In the genomic region with DNA sequence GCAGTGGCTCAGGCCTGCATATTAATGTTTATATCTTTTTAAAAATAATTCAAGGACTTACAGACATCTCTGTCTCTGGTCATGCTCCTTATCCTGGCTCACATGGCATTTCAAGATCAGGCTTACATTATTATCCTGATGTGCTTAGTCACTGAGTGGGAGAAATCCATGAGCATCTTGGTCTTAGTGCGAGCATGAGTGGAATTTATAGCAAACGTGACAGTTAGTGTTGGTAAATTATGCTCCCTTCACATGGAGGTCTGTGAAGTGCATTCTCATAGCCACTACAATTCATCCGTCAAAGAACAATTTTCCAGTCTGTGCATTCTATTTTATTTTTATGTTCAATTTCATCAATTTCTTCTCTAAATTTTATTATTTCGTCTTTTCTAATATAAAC, we compare ENCODE assay signal across 12 cellular contexts.
DNase-seq lines count a peak whose midpoint lies in the region; ATAC-seq and TF ChIP-seq lines count a peak whose summit lies in the region.
"Had no signal": no experiment of that assay in that cellular context is flagged by ENCODE, and none has a peak within 500 bp of the region (broad histone marks: within the 10 kb centered on the region; RNA-seq: fewer than 3 reads in every experiment).

No MANE protein-coding gene starts in this region.

- no peak overlapping the region for H3K27ac ChIP-seq in BLaER1 treated with 17β-estradiol and CSF1 and Interleukin-3, amounts not matched to agents 10 nM and 100 nM

- no peaks in the 10 kb centered on the region for H3K27me3 ChIP-seq in BLaER1 treated with 17β-estradiol and CSF1 and Interleukin-3, amounts not matched to agents 10 nM and 100 nM
- no peaks in the 10 kb centered on the region for H3K27me3 ChIP-seq in Loucy (ENCODE audit: insufficient read depth, low read length, poor library complexity, severe bottlenecking)

- peak overlapping the region in 10 of 11 experiments; percentile 7 to 71 (median 46); a peak in 16 of 22 replicates for H3K4me2 ChIP-seq in BLaER1 treated with 17β-estradiol and CSF1 and Interleukin-3, amounts not matched to agents 10 nM and 100 nM
- peak overlapping the region; percentile 59 for H3K4me2 ChIP-seq in Loucy (ENCODE audit: low read depth, low read length, poor library complexity, severe bottlenecking)

- H3K9me3 ChIP-seq in BLaER1 treated with 17β-estradiol and CSF1 and Interleukin-3, amounts not matched to agents 10 nM and 100 nM (replicated peaks in 1 of 11): no peaks in the 10 kb centered on the region
- H3K9me3 ChIP-seq in Loucy (ENCODE audit: insufficient read depth, low read depth, low read length): no peaks in the 10 kb centered on the region
- H3K9me3 ChIP-seq: HAP-1 had no signal

- H2AFZ ChIP-seq in Loucy (ENCODE audit: low read length): peak overlapping the region; percentile 38

- peaks cover 0 to 33% (median 12%) of the 10 kb centered on the region in 10 experiments; a peak in 19 of 20 replicates for H3K4me1 ChIP-seq in BLaER1 treated with 17β-estradiol and CSF1 and Interleukin-3, amounts not matched to agents 10 nM and 100 nM
- peaks cover 29% of the 10 kb centered on the region for H3K4me1 ChIP-seq in Loucy (ENCODE audit: insufficient read depth, low read length, poor library complexity, severe bottlenecking)
- H3K4me1 ChIP-seq: HAP-1 had no signal

- TF ChIP-seq CTCF in Loucy (conservative IDR thresholded peaks at IDR 0.05; ENCODE audit: low read length): no peak

- H3K79me2 ChIP-seq in Loucy (ENCODE audit: insufficient read depth, low read length): no peaks in the 10 kb centered on the region

- H3F3A ChIP-seq in Loucy (ENCODE audit: low read depth): peaks cover 14% of the 10 kb centered on the region

- ATAC-seq in GM21786 (IDR thresholded peaks at IDR 0.05; ENCODE audit: unreplicated experiment): no peak
- ATAC-seq: HepG2 had no signal

- DNase-seq in amniotic epithelial cell (ENCODE audit: low read depth) (peak; percentile 91), epidermal melanocyte (ENCODE audit: insufficient read length, low spot score) (no peak), NCI-H446 treated with DMSO at 0.1 percent for 48 hours (lab: John Stamatoyannopoulos, UW) (no peak)
- DNase-seq in activated CD4-positive, alpha-beta T cell treated with anti-CD3 and anti-CD28 coated beads, Interleukin-2, amount 50 U/mL, for 1 hour: no peak
- DNase-seq: CD4-positive, CD25-positive, alpha-beta regulatory T cell; DMS 273 treated with DMSO at 0.1 percent for 48 hours; HFFc6 had no signal

- no peaks in the 10 kb centered on the region for H3K36me3 ChIP-seq in BLaER1 treated with 17β-estradiol and CSF1 and Interleukin-3, amounts not matched to agents 10 nM and 100 nM
- no peaks in the 10 kb centered on the region for H3K36me3 ChIP-seq in Loucy (ENCODE audit: insufficient read depth, low read length)
- H3K36me3 ChIP-seq: HAP-1 had no signal

- H4K20me1 ChIP-seq in BLaER1 treated with 17β-estradiol and CSF1 and Interleukin-3, amounts not matched to agents 10 nM and 100 nM: no peaks in the 10 kb centered on the region
- no peaks in the 10 kb centered on the region for H4K20me1 ChIP-seq in Loucy (ENCODE audit: insufficient read depth, low read length, poor library complexity, severe bottlenecking)

- H3K4me3 ChIP-seq in BLaER1 treated with 17β-estradiol and CSF1 and Interleukin-3, amounts not matched to agents 10 nM and 100 nM: no peak overlapping the region
- H3K4me3 ChIP-seq in Loucy (ENCODE audit: low read length, poor library complexity, severe bottlenecking): peak overlapping the region; percentile 20
- H3K4me3 ChIP-seq: HAP-1 had no signal

- no peaks in the 10 kb centered on the region for H3K9me2 ChIP-seq in Loucy (replicated peaks; ENCODE audit: low read depth, low read length)

- no peak overlapping the region for H3K9ac ChIP-seq in BLaER1 treated with 17β-estradiol and CSF1 and Interleukin-3, amounts not matched to agents 10 nM and 100 nM
- H3K9ac ChIP-seq in Loucy (ENCODE audit: low read depth, low read length, poor library complexity, severe bottlenecking): peak overlapping the region; percentile 29
